In genomic region chr4:53908661-53909078, GRCh38 we compare ENCODE assay signal across 9 cellular contexts.
DNase-seq lines count a peak whose midpoint lies in the region; ATAC-seq and TF ChIP-seq lines count a peak whose summit lies in the region.
"Had no signal": no experiment of that assay in that cellular context is flagged by ENCODE, and none has a peak within 500 bp of the region (broad histone marks: within the 10 kb centered on the region; RNA-seq: fewer than 3 reads in every experiment).

No MANE protein-coding gene starts in this region.

- H3K4me3 ChIP-seq in BJ (ENCODE audit: low read depth, low read length) (peak overlapping the region; percentile 20), fibroblast of mammary gland (ENCODE audit: control insufficient read depth, low read depth, low read length) (peak overlapping the region; percentile 27)

- H3K4me1 Mint-ChIP-seq in T-helper 2 cell treated with Interferon-gamma antibody and Interleukin-4, amounts not matched to agents 5 μg/mL and 100 μg/mL, for 36 hours (ENCODE audit: low read depth) = peaks cover 7% of the 10 kb centered on the region
- H3K4me1 Mint-ChIP-seq in nephron = peaks cover 41% of the 10 kb centered on the region

- CTCF ChIA-PET in BJ (lab: Yijun Ruan, JAX) = interaction anchor here (0.6 to 3.5 kb wide), 29 partner anchors 8 to 418 kb away, joined by 3 to 41 read pairs (median 4); partner anchors contain the start of gene PDGFRA

- H3K4me3 Mint-ChIP-seq in T-helper 2 cell treated with Interferon-gamma antibody and Interleukin-4, amounts not matched to agents 5 μg/mL and 100 μg/mL, for 36 hours = peak overlapping the region; percentile 24
- peak overlapping the region; percentile 36 to 71 (median 53) for H3K4me3 Mint-ChIP-seq in nephron

- no peaks in the 10 kb centered on the region; the same call in 1 of the 2 replicates for H3K27me3 ChIP-seq in BJ (ENCODE audit: control insufficient read depth, insufficient read depth, low read length)

- H3K27ac Mint-ChIP-seq in T-helper 2 cell treated with Interferon-gamma antibody and Interleukin-4, amounts not matched to agents 5 μg/mL and 100 μg/mL, for 36 hours = no peak overlapping the region
- peak overlapping the region; percentile 82 to 85 (median 82) for H3K27ac Mint-ChIP-seq in nephron

- no peaks in the 10 kb centered on the region for H3K36me3 ChIP-seq in BJ (ENCODE audit: control insufficient read depth, insufficient read depth, low read length)

- H3K36me3 Mint-ChIP-seq in T-helper 2 cell treated with Interferon-gamma antibody and Interleukin-4, amounts not matched to agents 5 μg/mL and 100 μg/mL, for 36 hours (ENCODE audit: low read depth) = no peaks in the 10 kb centered on the region
- no peaks in the 10 kb centered on the region for H3K36me3 Mint-ChIP-seq in nephron (ENCODE audit: low read depth)
- H3K36me3 Mint-ChIP-seq: IgD-negative memory B cell had no signal

- H3K27me3 Mint-ChIP-seq in T-helper 2 cell treated with Interferon-gamma antibody and Interleukin-4, amounts not matched to agents 5 μg/mL and 100 μg/mL, for 36 hours (ENCODE audit: low read depth) = peaks cover 38% of the 10 kb centered on the region
- H3K27me3 Mint-ChIP-seq in nephron (ENCODE audit: low read depth) = peaks cover 20% of the 10 kb centered on the region

- ATAC-seq in GM18868 (IDR thresholded peaks at IDR 0.05; ENCODE audit: unreplicated experiment) = peak; percentile 85
- no peak for ATAC-seq in GM21737 (IDR thresholded peaks at IDR 0.05; ENCODE audit: unreplicated experiment)

- POLR2A ChIA-PET in BJ (lab: Charles Lee) = interaction anchor here (0.6 kb wide), 2 partner anchors 56 to 76 kb away, joined by 3 to 6 read pairs; no protein-coding TSS in a partner anchor

- peak; percentile 76 for TF ChIP-seq CTCF in BJ (IDR thresholded peaks at IDR 0.05; ENCODE audit: insufficient read depth, low read depth, low read length)
- peak; percentile 91 for TF ChIP-seq CTCF in fibroblast of mammary gland (conservative IDR thresholded peaks at IDR 0.05; ENCODE audit: control insufficient read depth, insufficient read depth, low read depth, low read length)
- peak; percentile 75 to 80 (median 75) for TF ChIP-seq CTCF in nephron (IDR thresholded peaks at IDR 0.05; ENCODE audit: unreplicated experiment in 3 of 3)

- H3K9me3 Mint-ChIP-seq in T-helper 2 cell treated with Interferon-gamma antibody and Interleukin-4, amounts not matched to agents 5 μg/mL and 100 μg/mL, for 36 hours = no peaks in the 10 kb centered on the region
- H3K9me3 Mint-ChIP-seq in nephron = no peaks in the 10 kb centered on the region
- H3K9me3 Mint-ChIP-seq: IgD-negative memory B cell had no signal

- peak; percentile 74 for DNase-seq in BJ (ENCODE audit: low read depth)
- DNase-seq in NCI-H146 (lab: John Stamatoyannopoulos, UW) = peak; percentile 91
- DNase-seq in T-helper 2 cell treated with Interferon-gamma antibody and Interleukin-4, amounts not matched to agents 5 μg/mL and 100 μg/mL, for 36 hours (ENCODE audit: low spot score) = peak; percentile 12
- peak; percentile 92 for DNase-seq in fibroblast of mammary gland (ENCODE audit: low read depth)
- DNase-seq in activated gamma-delta T cell (lab: John Stamatoyannopoulos, UW) = no peak
